ENCODE assay signal across 8 cellular contexts in genomic region chr15:79595995-79596622, GRCh38.
DNase-seq lines count a peak whose midpoint lies in the region; ATAC-seq and TF ChIP-seq lines count a peak whose summit lies in the region.

No MANE protein-coding gene starts in this region.

- intact Hi-C loops in lower leg skin (cut with DNase I; ENCODE audit: low total_unique reads) = loop anchor here (5.0 to 10.0 kb wide), 2 partner anchors 211 to 1751 kb away; no protein-coding TSS in a partner anchor

- no peak for TF ChIP-seq POLR2A in lower leg skin (IDR thresholded peaks at IDR 0.05)

- H3K4me3 ChIP-seq in retinal pigment epithelial cell (ENCODE audit: low read length) (no peak overlapping the region), lower leg skin (ENCODE audit: low read depth, poor library complexity, severe bottlenecking) (no peak overlapping the region)

- 32 to 37% methylated on average over 4 of the region's 4 CpGs for WGBS in lower leg skin, 2 donors

- peak; percentile 81 for DNase-seq in GM03348 (ENCODE audit: low spot score)
- DNase-seq in HS-5 (ENCODE audit: low read depth) = peak; percentile 69
- peak; percentile 89 for DNase-seq in NCI-H748 (lab: John Stamatoyannopoulos, UW; ENCODE audit: unreplicated experiment)
- DNase-seq in activated T-cell treated with anti-CD3 and anti-CD28 coated beads, Interleukin-2, amount 50 U/mL, for 48 hours = peak; percentile 63 to 65
- DNase-seq in glomerular visceral epithelial cell (ENCODE audit: extremely low spot score) = peak; percentile 83
- peak; percentile 63 for DNase-seq in retinal pigment epithelial cell (ENCODE audit: low read depth)
- no peak for DNase-seq in lower leg skin (ENCODE audit: low spot score in 2 of 2)

- ATAC-seq in GM21529 (IDR thresholded peaks at IDR 0.05; ENCODE audit: unreplicated experiment) = peak; percentile 95

- peak; percentile 99 for TF ChIP-seq CTCF in retinal pigment epithelial cell (conservative IDR thresholded peaks at IDR 0.05; ENCODE audit: low read depth, low read length)
- peak in 1 of 3 donors; percentile 63 for TF ChIP-seq CTCF in lower leg skin (IDR thresholded peaks at IDR 0.05)

Comparison
In these comparisons a context has a peak if more than half of its experiments do, and no peak if none do; other contexts are left out.
1. DNase-seq: peak in GM03348 (single experiment), HS-5 (single experiment), NCI-H748 (single experiment), activated T-cell treated with anti-CD3 and anti-CD28 coated beads, Interleukin-2, amount 50 U/mL, for 48 hours (2 of 2), glomerular visceral epithelial cell (single experiment) and retinal pigment epithelial cell (single experiment); none in lower leg skin (0 of 2).